20 cellular contexts compared by ENCODE assay signal in the genomic region with DNA sequence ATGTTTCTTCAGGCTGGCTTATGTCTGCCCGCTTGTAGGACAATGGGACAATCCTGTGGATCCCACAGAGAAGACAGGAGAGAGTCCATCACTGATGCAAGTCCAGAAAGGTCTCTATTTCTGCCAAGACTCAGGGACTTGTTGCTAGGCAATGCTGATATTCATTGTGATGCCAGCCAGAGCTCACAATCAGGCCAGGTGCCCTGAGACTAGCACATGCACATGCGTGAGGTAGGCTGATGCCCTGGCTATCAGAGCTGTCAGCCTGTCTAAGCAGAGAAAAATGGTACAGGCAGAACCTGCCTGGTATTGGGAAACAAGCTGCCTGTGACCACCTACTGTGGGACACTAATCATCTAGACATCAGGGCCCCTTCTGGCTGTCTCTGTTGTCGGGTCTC.
"Had no signal": no experiment of that assay in that cellular context is flagged by ENCODE, and none has a peak within 500 bp of the region (broad histone marks: within the 10 kb centered on the region; RNA-seq: fewer than 3 reads in every experiment).

No MANE protein-coding gene starts in this region.

- DNase-seq: stimulated activated CD4-positive, alpha-beta T cell treated with anti-CD3 and anti-CD28 coated beads, Interleukin-2, amount 100 ng/mL, for 48 hours; stimulated activated CD4-positive, alpha-beta T cell treated with anti-CD3 and anti-CD28 coated beads, Interleukin-4, amount 100 ng/mL, for 1 hour; stimulated activated CD4-positive, alpha-beta T cell treated with anti-CD3 and anti-CD28 coated beads, Interleukin-4, amount 100 ng/mL, for 24 hours; stimulated activated CD4-positive, alpha-beta T cell treated with anti-CD3 and anti-CD28 coated beads, Interleukin-4, amount 100 ng/mL, for 4 hours; stimulated activated CD8-positive, alpha-beta memory T cell treated with anti-CD3 and anti-CD28 coated beads, Interleukin-4, amount 100 ng/mL, for 48 hours; stimulated activated naive B cell treated with anti-CD40 and anti-IgM and Interleukin-4, amounts not matched to agents 10 μg/mL and 1 μg/mL and 100 μg/mL, for 72 hours; stimulated activated naive CD4-positive, alpha-beta T cell; stimulated activated naive CD4-positive, alpha-beta T cell treated with Interleukin-2 at 50 U/mL for 16 hours; stimulated activated naive CD8-positive, alpha-beta T cell treated with anti-CD3 and anti-CD28 coated beads, Interleukin-15, amount 100 ng/mL, for 72 hours; stimulated activated naive CD8-positive, alpha-beta T cell treated with anti-CD3 and anti-CD28 coated beads, Interleukin-15, Interleukin-2, amounts not matched to agents 100 U/mL and 50 U/mL, for 24 hours; stomach; substantia nigra; testis; thyroid gland; tibial artery; transverse colon; trophoblast cell; upper lobe of left lung; upper lobe of right lung; uterus had no signal
